In the genomic region with DNA sequence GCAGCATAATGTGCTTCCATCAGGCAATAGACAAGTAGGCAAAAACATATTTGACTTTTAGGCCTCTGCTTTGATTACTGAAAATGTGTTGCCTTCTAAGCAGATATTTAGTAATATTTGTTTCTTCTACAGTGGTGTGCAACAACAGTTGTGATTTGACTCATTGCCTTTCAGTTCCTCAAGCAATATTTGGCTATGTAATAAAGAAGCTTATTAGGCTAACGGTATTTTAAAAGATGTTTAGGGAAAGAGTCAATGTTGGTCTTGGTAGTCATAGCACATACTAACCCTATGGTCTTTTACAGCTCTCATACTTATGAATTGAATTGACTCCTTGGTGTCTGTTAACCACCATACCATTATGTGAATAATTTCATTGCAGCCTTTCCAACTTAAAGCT, we compare ENCODE assay signal across 28 cellular contexts.
DNase-seq lines count a peak whose midpoint lies in the region; ATAC-seq, FAIRE-seq and TF ChIP-seq lines count a peak whose summit lies in the region.
"Had no signal": no experiment of that assay in that cellular context is flagged by ENCODE, and none has a peak within 500 bp of the region (broad histone marks: within the 10 kb centered on the region; RNA-seq: fewer than 3 reads in every experiment).

No MANE protein-coding gene starts in this region.

- H4K20me1 ChIP-seq in GM12878 (ENCODE audit: control insufficient read depth, insufficient read depth): no peaks in the 10 kb centered on the region

- no peak overlapping the region for H2AFZ ChIP-seq in GM12878 (ENCODE audit: control insufficient read depth, low read depth, low read length)

- POLR2A ChIA-PET in GM12878 (lab: Charles Lee): no interaction called here

- no peaks in the 10 kb centered on the region for H3K9me3 ChIP-seq in GM12878 (replicated peaks; ENCODE audit: control insufficient read depth, insufficient read depth, low read length)
- H3K9me3 ChIP-seq: heart left ventricle, thoracic aorta had no signal

- no peak for TF ChIP-seq CTCF in GM12878 (IDR thresholded peaks at IDR 0.05 in 2 of 3, conservative IDR thresholded peaks at IDR 0.05 in 1 of 3; ENCODE audit: control insufficient read depth in 2 of 3, extremely low read depth in 1 of 3, insufficient read depth in 1 of 3, low read depth in 3 of 3, low read length in 3 of 3)
- TF ChIP-seq CTCF in progenitor cell of endocrine pancreas (IDR thresholded peaks at IDR 0.05; ENCODE audit: unreplicated experiment): no peak

- SMC1A ChIA-PET in GM12878 (lab: Charles Lee; ENCODE audit: uncharacterized antibody, unreplicated experiment): interaction anchor here (0.7 to 0.8 kb wide), 2 partner anchors 9 to 80 kb away, joined by 3 to 5 read pairs; no protein-coding TSS in a partner anchor

- H3K27me3 Mint-ChIP-seq in progenitor cell of endocrine pancreas: no peaks in the 10 kb centered on the region
- H3K27me3 Mint-ChIP-seq: activated CD4-positive, alpha-beta T cell treated with anti-CD3 and anti-CD28 coated beads, Interleukin-2, amount 10 ng/mL, durations not matched to agents 7 days and 5 days; activated T-helper 17 cell treated with anti-CD3 and anti-CD28 coated beads, Interleukin-2, amount 50 U/mL, for 72 hours; dendritic cell treated with granulocyte-macrophage colony-stimulating factor and Interleukin-4, amounts not matched to agents 40 ng/mL and 50 ng/mL, for 4 days; T-helper 17 cell had no signal

- H3K4me3 ChIP-seq in GM12878: no peak overlapping the region
- H3K4me3 ChIP-seq: heart left ventricle, K562, SK-N-MC, thoracic aorta had no signal

- RAD21 ChIA-PET in GM12878 (lab: Charles Lee; ENCODE audit: unreplicated experiment): no interaction called here

- H3K27me3 ChIP-seq in GM12878 (replicated peaks in 1 of 2; ENCODE audit: control insufficient read depth in 2 of 2, insufficient read depth in 2 of 2, low read length in 1 of 2): no peaks in the 10 kb centered on the region
- H3K27me3 ChIP-seq: heart left ventricle had no signal

- intact Hi-C loops in GM12878 (cut with micrococcal nuclease; ENCODE audit: unreplicated experiment): no loop called here

- DNase-seq in GM12878 (ENCODE audit: low read depth, low spot score): no peak
- no peak for DNase-seq in NCI-H1930 (lab: John Stamatoyannopoulos, UW)
- DNase-seq in GOT3 (lab: John Stamatoyannopoulos, UW): no peak
- no peak for DNase-seq in progenitor cell of endocrine pancreas (ENCODE audit: low spot score, unreplicated experiment)
- DNase-seq: activated CD4-positive, alpha-beta T cell treated with anti-CD3 and anti-CD28 coated beads, Interleukin-2, amount 10 ng/mL, durations not matched to agents 7 days and 5 days; aorta; heart left ventricle; left cardiac atrium; mesenchymal stem cell; NCI-H1436 treated with DMSO at 0.1 percent for 48 hours; NCI-H2171; NCI-H524 treated with DMSO at 0.1 percent for 48 hours; stimulated activated CD4-positive, alpha-beta T cell treated with anti-CD3 and anti-CD28 coated beads, Interleukin-4, amount 100 ng/mL, for 1 hour; stimulated activated naive CD4-positive, alpha-beta T cell treated with Interleukin-2 at 50 U/mL for 16 hours; T-helper 17 cell; WERI-Rb-1 had no signal

- no peaks in the 10 kb centered on the region for H3K36me3 Mint-ChIP-seq in progenitor cell of endocrine pancreas (ENCODE audit: insufficient read depth)
- H3K36me3 Mint-ChIP-seq: activated naive CD4-positive, alpha-beta T cell treated with anti-CD3 and anti-CD28 coated beads, Interleukin-2, amount 50 U/mL, for 72 hours; CD14-positive monocyte had no signal

- no peak overlapping the region for H3K4me2 ChIP-seq in GM12878 (ENCODE audit: control insufficient read depth, insufficient read depth)

- no peak overlapping the region for H3K9ac ChIP-seq in GM12878 (ENCODE audit: control insufficient read depth, insufficient read depth, low read length)

- H3K79me2 ChIP-seq in GM12878 (ENCODE audit: control insufficient read depth, insufficient read depth, low read length): no peaks in the 10 kb centered on the region

- TF ChIP-seq POLR2A in GM12878 (IDR thresholded peaks at IDR 0.05; ENCODE audit: low read depth, low read length): no peak

- no TSS peak for BruUV-seq in GM12878 (replicated peaks; lab: Mats Ljungman, UMichigan)

- TF ChIP-seq EP300 in GM12878 (IDR thresholded peaks at IDR 0.05; ENCODE audit: borderline replicate concordance in 1 of 2, control insufficient read depth in 1 of 2, low read depth in 2 of 2, low read length in 2 of 2): peak; percentile 14 to 15; a peak in 1 of 4 replicates

- in situ Hi-C loops in GM12878 (cut with MboI): no loop called here

- TF ChIP-seq RAD21 in GM12878 (IDR thresholded peaks at IDR 0.05; ENCODE audit: insufficient read depth, low read depth, low read length): no peak

- peak; percentile 59 for ATAC-seq in GM18861 (IDR thresholded peaks at IDR 0.05; ENCODE audit: unreplicated experiment)
- peak; percentile 51 for ATAC-seq in HG02571 (IDR thresholded peaks at IDR 0.05; ENCODE audit: unreplicated experiment)
- ATAC-seq in HG03039 (IDR thresholded peaks at IDR 0.05; ENCODE audit: unreplicated experiment): peak; percentile 51
- peak; percentile 64 for ATAC-seq in GM12878
- ATAC-seq: activated naive CD4-positive, alpha-beta T cell treated with anti-CD3 and anti-CD28 coated beads, Interleukin-2, amount 50 U/mL, for 72 hours; activated T-helper 17 cell treated with anti-CD3 and anti-CD28 coated beads, Interleukin-2, amount 50 U/mL, for 72 hours; heart left ventricle; K562; left cardiac atrium; T-helper 17 cell had no signal

- peaks cover 4% of the 10 kb centered on the region for H3K9me3 Mint-ChIP-seq in progenitor cell of endocrine pancreas (ENCODE audit: low read depth)
- H3K9me3 Mint-ChIP-seq: activated CD4-positive, alpha-beta T cell treated with anti-CD3 and anti-CD28 coated beads, Interleukin-2, amount 10 ng/mL, durations not matched to agents 7 days and 5 days; dendritic cell treated with granulocyte-macrophage colony-stimulating factor and Interleukin-4, amounts not matched to agents 40 ng/mL and 50 ng/mL, for 4 days had no signal

- no peaks in the 10 kb centered on the region for H3K4me1 Mint-ChIP-seq in progenitor cell of endocrine pancreas (ENCODE audit: low read depth)
- H3K4me1 Mint-ChIP-seq: activated CD4-positive, alpha-beta T cell treated with anti-CD3 and anti-CD28 coated beads, Interleukin-2, amount 10 ng/mL, durations not matched to agents 7 days and 5 days; activated T-helper 17 cell treated with anti-CD3 and anti-CD28 coated beads, Interleukin-2, amount 50 U/mL, for 72 hours; CD14-positive monocyte; T-helper 17 cell had no signal

- no peak overlapping the region for H3K27ac Mint-ChIP-seq in progenitor cell of endocrine pancreas
- H3K27ac Mint-ChIP-seq: activated CD4-positive, alpha-beta T cell treated with anti-CD3 and anti-CD28 coated beads, Interleukin-2, amount 10 ng/mL, durations not matched to agents 7 days and 5 days; activated naive CD4-positive, alpha-beta T cell treated with anti-CD3 and anti-CD28 coated beads, Interleukin-2, amount 50 U/mL, for 72 hours; activated T-helper 17 cell treated with anti-CD3 and anti-CD28 coated beads, Interleukin-2, amount 50 U/mL, for 72 hours; CD14-positive monocyte; dendritic cell treated with granulocyte-macrophage colony-stimulating factor and Interleukin-4, amounts not matched to agents 40 ng/mL and 50 ng/mL, for 4 days; T-helper 17 cell had no signal

- no peak overlapping the region for H3K27ac ChIP-seq in GM12878 (ENCODE audit: control insufficient read depth, insufficient read depth)
- H3K27ac ChIP-seq: heart left ventricle, RWPE1, thoracic aorta, WERI-Rb-1 had no signal

- H3K4me1 ChIP-seq in GM12878 (ENCODE audit: control insufficient read depth, insufficient read depth, low read length): no peaks in the 10 kb centered on the region
- H3K4me1 ChIP-seq: heart left ventricle had no signal

- no peak overlapping the region for H3K4me3 Mint-ChIP-seq in progenitor cell of endocrine pancreas (ENCODE audit: low read depth)
- H3K4me3 Mint-ChIP-seq: activated CD4-positive, alpha-beta T cell treated with anti-CD3 and anti-CD28 coated beads, Interleukin-2, amount 10 ng/mL, durations not matched to agents 7 days and 5 days; activated T-helper 17 cell treated with anti-CD3 and anti-CD28 coated beads, Interleukin-2, amount 50 U/mL, for 72 hours; CD14-positive monocyte; dendritic cell treated with granulocyte-macrophage colony-stimulating factor and Interleukin-4, amounts not matched to agents 40 ng/mL and 50 ng/mL, for 4 days; T-helper 17 cell had no signal

- 0% methylated on average over 1 of the region's 1 CpG for WGBS in GM12878 (ENCODE audit: insufficient coverage, insufficient replicate concordance, low lambda C conversion rate, missing lambda C conversion rate)

- H3K36me3 ChIP-seq in GM12878 (ENCODE audit: control insufficient read depth in 2 of 2, insufficient read depth in 2 of 2, low read length in 1 of 2): no peaks in the 10 kb centered on the region
- H3K36me3 ChIP-seq: heart left ventricle, thoracic aorta, WERI-Rb-1 had no signal

- FAIRE-seq in GM12878 (lab: Jason Lieb, UNC): no peak
- FAIRE-seq: endothelial cell of umbilical vein, K562 had no signal

- CTCF ChIA-PET in GM12878 (lab: Yijun Ruan, JAX): no interaction called here

TF ChIP-seq in GM12878, 131 proteins besides CTCF, POLR2A, EP300 and RAD21:
- TF ChIP-seq JUNB (IDR thresholded peaks at IDR 0.05) (peak; percentile 73), IRF4 (IDR thresholded peaks at IDR 0.05; ENCODE audit: low read depth, low read length) (peak; percentile 67; the same call in 1 of the 2 replicates), MEF2B (IDR thresholded peaks at IDR 0.05; ENCODE audit: partially characterized antibody, poor library complexity, severe bottlenecking) (no peak), CEBPB (IDR thresholded peaks at IDR 0.05; ENCODE audit: borderline replicate concordance in 1 of 2, low read depth in 2 of 2, low read length in 2 of 2) (no peak), SPI1 (IDR thresholded peaks at IDR 0.05; ENCODE audit: borderline replicate concordance, insufficient read depth, low read depth, low read length) (peak; percentile 66)
TF ChIP-seq in GM12878: peak in this region for 3.
